Comparison of ENCODE assay signal across 1 cellular context in the genomic region with DNA sequence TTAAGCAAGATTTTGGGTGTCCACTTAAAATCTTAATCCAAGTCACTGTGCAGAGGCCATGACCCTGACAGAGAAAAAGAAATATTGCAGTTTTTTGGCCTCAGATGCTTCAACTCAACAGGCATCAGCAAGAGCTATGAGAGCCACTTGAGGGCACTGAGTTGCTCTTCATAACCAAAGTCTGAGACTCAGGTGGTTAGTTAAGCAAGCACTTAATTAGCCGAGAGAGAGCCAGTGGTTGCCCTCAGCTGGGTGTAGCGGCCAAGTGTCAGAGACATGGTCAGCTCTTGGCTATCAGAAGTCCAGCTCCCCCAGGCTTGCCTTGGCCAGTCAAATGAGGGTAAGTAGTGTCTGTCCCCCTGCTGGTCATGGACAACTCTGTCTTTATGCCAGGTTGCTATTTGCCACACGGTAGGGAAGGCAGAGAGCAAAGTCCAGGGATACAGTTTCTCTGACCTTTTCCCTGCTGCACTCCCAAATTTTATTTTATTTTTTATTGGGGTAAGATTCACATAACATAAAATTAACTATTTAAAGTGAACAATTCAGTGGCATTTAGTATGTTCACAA.
TF ChIP-seq lines count a peak whose summit lies in the region.

No MANE protein-coding gene starts in this region.

TF ChIP-seq in GM23338, 12 proteins besides CTCF, POLR2A, EP300 and RAD21:
- TF ChIP-seq ZNF114 (CRISPR knock-in tag; IDR thresholded peaks at IDR 0.05) (no peak), JUNB (IDR thresholded peaks at IDR 0.05; ENCODE audit: unreplicated experiment) (no peak), POLR2AphosphoS5 (IDR thresholded peaks at IDR 0.05; ENCODE audit: low read depth) (no peak), ZNF331 (CRISPR knock-in tag; IDR thresholded peaks at IDR 0.05; ENCODE audit: low read depth) (no peak)
- TF ChIP-seq, protein P1, sequence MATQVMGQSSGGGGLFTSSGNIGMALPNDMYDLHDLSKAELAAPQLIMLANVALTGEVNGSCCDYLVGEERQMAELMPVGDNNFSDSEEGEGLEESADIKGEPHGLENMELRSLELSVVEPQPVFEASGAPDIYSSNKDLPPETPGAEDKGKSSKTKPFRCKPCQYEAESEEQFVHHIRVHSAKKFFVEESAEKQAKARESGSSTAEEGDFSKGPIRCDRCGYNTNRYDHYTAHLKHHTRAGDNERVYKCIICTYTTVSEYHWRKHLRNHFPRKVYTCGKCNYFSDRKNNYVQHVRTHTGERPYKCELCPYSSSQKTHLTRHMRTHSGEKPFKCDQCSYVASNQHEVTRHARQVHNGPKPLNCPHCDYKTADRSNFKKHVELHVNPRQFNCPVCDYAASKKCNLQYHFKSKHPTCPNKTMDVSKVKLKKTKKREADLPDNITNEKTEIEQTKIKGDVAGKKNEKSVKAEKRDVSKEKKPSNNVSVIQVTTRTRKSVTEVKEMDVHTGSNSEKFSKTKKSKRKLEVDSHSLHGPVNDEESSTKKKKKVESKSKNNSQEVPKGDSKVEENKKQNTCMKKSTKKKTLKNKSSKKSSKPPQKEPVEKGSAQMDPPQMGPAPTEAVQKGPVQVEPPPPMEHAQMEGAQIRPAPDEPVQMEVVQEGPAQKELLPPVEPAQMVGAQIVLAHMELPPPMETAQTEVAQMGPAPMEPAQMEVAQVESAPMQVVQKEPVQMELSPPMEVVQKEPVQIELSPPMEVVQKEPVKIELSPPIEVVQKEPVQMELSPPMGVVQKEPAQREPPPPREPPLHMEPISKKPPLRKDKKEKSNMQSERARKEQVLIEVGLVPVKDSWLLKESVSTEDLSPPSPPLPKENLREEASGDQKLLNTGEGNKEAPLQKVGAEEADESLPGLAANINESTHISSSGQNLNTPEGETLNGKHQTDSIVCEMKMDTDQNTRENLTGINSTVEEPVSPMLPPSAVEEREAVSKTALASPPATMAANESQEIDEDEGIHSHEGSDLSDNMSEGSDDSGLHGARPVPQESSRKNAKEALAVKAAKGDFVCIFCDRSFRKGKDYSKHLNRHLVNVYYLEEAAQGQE (IDR thresholded peaks at IDR 0.05; ENCODE audit: unreplicated experiment) = no peak
- TF ChIP-seq, protein P2, sequence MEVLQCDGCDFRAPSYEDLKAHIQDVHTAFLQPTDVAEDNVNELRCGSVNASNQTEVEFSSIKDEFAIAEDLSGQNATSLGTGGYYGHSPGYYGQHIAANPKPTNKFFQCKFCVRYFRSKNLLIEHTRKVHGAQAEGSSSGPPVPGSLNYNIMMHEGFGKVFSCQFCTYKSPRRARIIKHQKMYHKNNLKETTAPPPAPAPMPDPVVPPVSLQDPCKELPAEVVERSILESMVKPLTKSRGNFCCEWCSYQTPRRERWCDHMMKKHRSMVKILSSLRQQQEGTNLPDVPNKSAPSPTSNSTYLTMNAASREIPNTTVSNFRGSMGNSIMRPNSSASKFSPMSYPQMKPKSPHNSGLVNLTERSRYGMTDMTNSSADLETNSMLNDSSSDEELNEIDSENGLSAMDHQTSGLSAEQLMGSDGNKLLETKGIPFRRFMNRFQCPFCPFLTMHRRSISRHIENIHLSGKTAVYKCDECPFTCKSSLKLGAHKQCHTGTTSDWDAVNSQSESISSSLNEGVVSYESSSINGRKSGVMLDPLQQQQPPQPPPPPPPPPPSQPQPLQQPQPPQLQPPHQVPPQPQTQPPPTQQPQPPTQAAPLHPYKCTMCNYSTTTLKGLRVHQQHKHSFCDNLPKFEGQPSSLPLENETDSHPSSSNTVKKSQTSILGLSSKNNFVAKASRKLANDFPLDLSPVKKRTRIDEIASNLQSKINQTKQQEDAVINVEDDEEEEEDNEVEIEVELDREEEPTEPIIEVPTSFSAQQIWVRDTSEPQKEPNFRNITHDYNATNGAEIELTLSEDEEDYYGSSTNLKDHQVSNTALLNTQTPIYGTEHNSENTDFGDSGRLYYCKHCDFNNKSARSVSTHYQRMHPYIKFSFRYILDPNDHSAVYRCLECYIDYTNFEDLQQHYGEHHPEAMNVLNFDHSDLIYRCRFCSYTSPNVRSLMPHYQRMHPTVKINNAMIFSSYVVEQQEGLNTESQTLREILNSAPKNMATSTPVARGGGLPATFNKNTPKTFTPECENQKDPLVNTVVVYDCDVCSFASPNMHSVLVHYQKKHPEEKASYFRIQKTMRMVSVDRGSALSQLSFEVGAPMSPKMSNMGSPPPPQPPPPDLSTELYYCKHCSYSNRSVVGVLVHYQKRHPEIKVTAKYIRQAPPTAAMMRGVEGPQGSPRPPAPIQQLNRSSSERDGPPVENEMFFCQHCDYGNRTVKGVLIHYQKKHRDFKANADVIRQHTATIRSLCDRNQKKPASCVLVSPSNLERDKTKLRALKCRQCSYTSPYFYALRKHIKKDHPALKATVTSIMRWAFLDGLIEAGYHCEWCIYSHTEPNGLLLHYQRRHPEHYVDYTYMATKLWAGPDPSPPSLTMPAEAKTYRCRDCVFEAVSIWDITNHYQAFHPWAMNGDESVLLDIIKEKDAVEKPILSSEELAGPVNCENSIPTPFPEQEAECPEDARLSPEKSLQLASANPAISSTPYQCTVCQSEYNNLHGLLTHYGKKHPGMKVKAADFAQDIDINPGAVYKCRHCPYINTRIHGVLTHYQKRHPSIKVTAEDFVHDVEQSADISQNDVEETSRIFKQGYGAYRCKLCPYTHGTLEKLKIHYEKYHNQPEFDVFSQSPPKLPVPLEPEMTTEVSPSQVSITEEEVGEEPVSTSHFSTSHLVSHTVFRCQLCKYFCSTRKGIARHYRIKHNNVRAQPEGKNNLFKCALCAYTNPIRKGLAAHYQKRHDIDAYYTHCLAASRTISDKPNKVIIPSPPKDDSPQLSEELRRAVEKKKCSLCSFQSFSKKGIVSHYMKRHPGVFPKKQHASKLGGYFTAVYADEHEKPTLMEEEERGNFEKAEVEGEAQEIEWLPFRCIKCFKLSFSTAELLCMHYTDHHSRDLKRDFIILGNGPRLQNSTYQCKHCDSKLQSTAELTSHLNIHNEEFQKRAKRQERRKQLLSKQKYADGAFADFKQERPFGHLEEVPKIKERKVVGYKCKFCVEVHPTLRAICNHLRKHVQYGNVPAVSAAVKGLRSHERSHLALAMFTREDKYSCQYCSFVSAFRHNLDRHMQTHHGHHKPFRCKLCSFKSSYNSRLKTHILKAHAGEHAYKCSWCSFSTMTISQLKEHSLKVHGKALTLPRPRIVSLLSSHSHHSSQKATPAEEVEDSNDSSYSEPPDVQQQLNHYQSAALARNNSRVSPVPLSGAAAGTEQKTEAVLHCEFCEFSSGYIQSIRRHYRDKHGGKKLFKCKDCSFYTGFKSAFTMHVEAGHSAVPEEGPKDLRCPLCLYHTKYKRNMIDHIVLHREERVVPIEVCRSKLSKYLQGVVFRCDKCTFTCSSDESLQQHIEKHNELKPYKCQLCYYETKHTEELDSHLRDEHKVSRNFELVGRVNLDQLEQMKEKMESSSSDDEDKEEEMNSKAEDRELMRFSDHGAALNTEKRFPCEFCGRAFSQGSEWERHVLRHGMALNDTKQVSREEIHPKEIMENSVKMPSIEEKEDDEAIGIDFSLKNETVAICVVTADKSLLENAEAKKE (CRISPR knock-in tag; IDR thresholded peaks at IDR 0.05) = no peak
